8 cellular contexts compared by ENCODE assay signal in the genomic region with DNA sequence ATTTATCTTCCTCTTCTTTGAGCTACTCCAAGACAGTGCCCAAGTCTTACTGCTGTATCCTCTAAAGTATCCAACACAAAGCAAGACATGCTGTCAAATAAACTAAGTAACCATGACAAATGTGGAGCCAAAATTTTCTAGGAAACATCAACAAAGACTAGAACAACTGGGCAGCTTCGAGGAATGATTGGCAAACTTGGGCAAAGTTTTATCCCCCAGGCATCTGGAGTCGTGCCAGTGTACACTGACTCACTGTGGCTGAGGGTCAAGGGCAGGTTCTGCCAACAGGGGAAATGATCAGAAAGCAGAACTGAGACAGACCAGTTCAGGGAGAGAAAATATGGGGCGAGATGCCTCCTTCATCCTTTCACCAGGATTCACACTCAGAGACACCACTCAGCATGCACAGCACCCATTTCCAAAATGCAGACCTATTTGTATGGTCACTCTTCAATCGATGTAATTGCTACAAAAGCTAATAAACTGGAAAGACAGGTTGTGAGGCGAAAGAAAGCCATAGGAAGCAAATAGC.
DNase-seq lines count a peak whose midpoint lies in the region; ATAC-seq and TF ChIP-seq lines count a peak whose summit lies in the region.

No MANE protein-coding gene starts in this region.

- no peaks in the 10 kb centered on the region for H3K36me3 ChIP-seq in RWPE2 (ENCODE audit: low read depth)
- H3K36me3 ChIP-seq in gastrocnemius medialis: no peaks in the 10 kb centered on the region
- no peaks in the 10 kb centered on the region for H3K36me3 ChIP-seq in effector memory CD4-positive, alpha-beta T cell (ENCODE audit: control insufficient read depth, insufficient read depth, low read length)

- H3K9me3 ChIP-seq in RWPE2 (ENCODE audit: severe bottlenecking): no peaks in the 10 kb centered on the region
- H3K9me3 ChIP-seq in gastrocnemius medialis: no peaks in the 10 kb centered on the region
- no peaks in the 10 kb centered on the region for H3K9me3 ChIP-seq in effector memory CD4-positive, alpha-beta T cell (ENCODE audit: control insufficient read depth, low read length)

- in situ Hi-C loops in gastrocnemius medialis (cut with MboI; ENCODE audit: low sequenced_read_pairs in 4 of 4): no loop called here

- peak; percentile 17 for DNase-seq in NCI-H146 (lab: John Stamatoyannopoulos, UW)
- no peak for DNase-seq in NCI-H146 treated with DMSO at 0.1 percent for 48 hours (lab: John Stamatoyannopoulos, UW; ENCODE audit: unreplicated experiment)
- DNase-seq in RWPE2 (ENCODE audit: low spot score): peak; percentile 80
- peak; percentile 81 to 86 for DNase-seq in foreskin keratinocyte
- DNase-seq in gastrocnemius medialis: peak in 1 of 2 donors; percentile 25
- DNase-seq in GM10266 (ENCODE audit: extremely low spot score): no peak
- no peak for DNase-seq in effector memory CD4-positive, alpha-beta T cell

- H3K4me3 ChIP-seq in RWPE2 (ENCODE audit: severe bottlenecking) (no peak overlapping the region), gastrocnemius medialis (no peak overlapping the region)
- no peak overlapping the region for H3K4me3 ChIP-seq in effector memory CD4-positive, alpha-beta T cell (ENCODE audit: insufficient read depth, low read depth, low read length, poor library complexity, severe bottlenecking)

- TF ChIP-seq CTCF in RWPE2 (IDR thresholded peaks at IDR 0.05; ENCODE audit: poor library complexity, severe bottlenecking): no peak
- TF ChIP-seq CTCF in foreskin keratinocyte (conservative IDR thresholded peaks at IDR 0.05): no peak
- TF ChIP-seq CTCF in gastrocnemius medialis (IDR thresholded peaks at IDR 0.05 in 4 of 5, conservative IDR thresholded peaks at IDR 0.05 in 1 of 5): no peak
- TF ChIP-seq CTCF in GM10266 (IDR thresholded peaks at IDR 0.05; ENCODE audit: control insufficient read depth, insufficient read depth, low read depth, missing control alignments): no peak

- H3K27ac ChIP-seq in RWPE2 (ENCODE audit: poor library complexity, severe bottlenecking): peak overlapping the region; percentile 83
- H3K27ac ChIP-seq in foreskin keratinocyte: no peak overlapping the region
- no peak overlapping the region for H3K27ac ChIP-seq in gastrocnemius medialis
- H3K27ac ChIP-seq in effector memory CD4-positive, alpha-beta T cell (ENCODE audit: insufficient read depth, low read length, poor library complexity, severe bottlenecking): no peak overlapping the region

- peaks cover 38% of the 10 kb centered on the region for H3K4me1 ChIP-seq in RWPE2 (ENCODE audit: insufficient read depth, poor library complexity, severe bottlenecking)
- peaks cover 38% of the 10 kb centered on the region for H3K4me1 ChIP-seq in foreskin keratinocyte
- no peaks in the 10 kb centered on the region for H3K4me1 ChIP-seq in gastrocnemius medialis
- H3K4me1 ChIP-seq in effector memory CD4-positive, alpha-beta T cell (ENCODE audit: control insufficient read depth, insufficient read depth, low read length, poor library complexity, severe bottlenecking): peaks cover 4% of the 10 kb centered on the region

- H3K27me3 ChIP-seq in RWPE2 (ENCODE audit: insufficient read depth, poor library complexity, severe bottlenecking): no peaks in the 10 kb centered on the region
- no peaks in the 10 kb centered on the region for H3K27me3 ChIP-seq in foreskin keratinocyte
- no peaks in the 10 kb centered on the region for H3K27me3 ChIP-seq in gastrocnemius medialis
- no peaks in the 10 kb centered on the region for H3K27me3 ChIP-seq in effector memory CD4-positive, alpha-beta T cell (replicated peaks; ENCODE audit: control insufficient read depth, insufficient read depth, low read length, poor library complexity, severe bottlenecking)

- ATAC-seq in HG03354 (IDR thresholded peaks at IDR 0.05; ENCODE audit: poor library complexity, severe bottlenecking, unreplicated experiment) (peak; percentile 53), RWPE2 (ENCODE audit: low read depth) (peak; percentile 58), foreskin keratinocyte (peak; percentile 5), gastrocnemius medialis (peak; percentile 33 to 55)

- intact Hi-C loops in gastrocnemius medialis (cut with DNase I; ENCODE audit: low total_unique reads): no loop called here

- TF ChIP-seq POLR2A in gastrocnemius medialis (IDR thresholded peaks at IDR 0.05): no peak

Comparison
In these comparisons a context has a peak if more than half of its experiments do, and no peak if none do; other contexts are left out.
1. DNase-seq: peak in NCI-H146 (single experiment), RWPE2 (single experiment) and foreskin keratinocyte (2 of 2); none in NCI-H146 treated with DMSO at 0.1 percent for 48 hours (single experiment), GM10266 (single experiment) and effector memory CD4-positive, alpha-beta T cell (0 of 3).
2. ATAC-seq: peak in every context shown above with its lines; median percentile 58 in RWPE2; 53 in HG03354; 44 in gastrocnemius medialis; 5 in foreskin keratinocyte.